16 cellular contexts compared by ENCODE assay signal in the genomic region with DNA sequence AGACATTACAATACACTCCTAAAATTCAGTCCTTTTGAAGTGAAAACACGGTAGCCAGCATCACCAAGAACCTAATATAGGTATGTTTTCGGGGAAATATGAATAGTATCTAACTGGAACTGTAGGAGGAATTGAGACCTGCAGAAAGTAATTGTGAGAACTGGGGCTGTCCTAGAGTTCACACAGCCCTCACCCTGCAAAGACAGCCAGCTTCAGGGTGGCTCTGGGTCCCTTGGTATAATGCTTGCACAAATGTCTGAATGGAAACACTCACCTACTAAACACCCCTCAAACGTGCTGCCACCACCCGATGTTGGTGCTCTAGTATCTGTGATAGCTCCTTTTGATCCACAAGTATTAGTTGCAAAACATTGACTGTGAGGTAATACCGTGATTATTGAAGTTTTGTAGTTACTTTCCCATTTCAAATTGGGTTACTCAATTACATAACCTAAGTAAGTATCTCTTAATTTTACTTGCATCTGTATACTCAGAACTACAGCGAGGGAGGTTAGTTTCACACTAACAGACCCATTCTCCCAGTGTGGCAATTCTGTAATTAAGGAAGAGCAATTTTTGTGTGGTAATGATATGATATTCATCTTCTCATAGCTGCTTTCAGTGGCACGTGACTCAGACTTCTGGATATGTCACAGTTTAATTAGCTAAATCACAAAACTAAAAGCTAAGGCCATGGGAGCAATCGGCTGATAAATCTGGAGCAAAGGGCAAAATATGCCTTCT.
DNase-seq lines count a peak whose midpoint lies in the region; ATAC-seq and TF ChIP-seq lines count a peak whose summit lies in the region.
"Had no signal": no experiment of that assay in that cellular context is flagged by ENCODE, and none has a peak within 500 bp of the region (broad histone marks: within the 10 kb centered on the region; RNA-seq: fewer than 3 reads in every experiment).

No MANE protein-coding gene starts in this region.

- peak overlapping the region; percentile 35 for H3K4ac ChIP-seq in IMR-90 (ENCODE audit: low read depth, low read length)

- H3K9ac ChIP-seq in IMR-90 (ENCODE audit: low read depth, low read length), result no peak overlapping the region
- H3K9ac ChIP-seq in SK-N-SH, result no peak overlapping the region

- no peak overlapping the region for H4K5ac ChIP-seq in IMR-90 (ENCODE audit: low read depth, low read length)

- dilution Hi-C loops in IMR-90 (cut with HindIII; ENCODE audit: low sequenced_read_pairs, unreplicated experiment), result no loop called here

- TF ChIP-seq RAD21 in IMR-90 (IDR thresholded peaks at IDR 0.05; ENCODE audit: low read length), result no peak
- no peak for TF ChIP-seq RAD21 in SK-N-SH (IDR thresholded peaks at IDR 0.05; ENCODE audit: low read length)

- H3K4me3 ChIP-seq in IMR-90 (ENCODE audit: insufficient read depth, low read depth, low read length) (no peak overlapping the region), SK-N-SH (ENCODE audit: low read depth in 2 of 2, low read length in 1 of 2) (no peak overlapping the region)
- H3K4me3 ChIP-seq: heart right ventricle, vagina had no signal

- H3K9me1 ChIP-seq in IMR-90 (ENCODE audit: insufficient read depth, low read length), result peaks cover 12% of the 10 kb centered on the region

- no peaks in the 10 kb centered on the region for H3K9me3 Mint-ChIP-seq in activated T-cell treated with anti-CD3 and anti-CD28 coated beads, Interleukin-2, amount 50 U/mL, for 24 hours
- no peaks in the 10 kb centered on the region for H3K9me3 Mint-ChIP-seq in progenitor cell of endocrine pancreas (ENCODE audit: low read depth)
- H3K9me3 Mint-ChIP-seq: CD14-positive monocyte; effector memory CD8-positive, alpha-beta T cell; naive thymus-derived CD8-positive, alpha-beta T cell had no signal

- H4K91ac ChIP-seq in IMR-90 (ENCODE audit: insufficient read depth, low read depth, low read length), result no peak overlapping the region

- H3K79me1 ChIP-seq in IMR-90 (ENCODE audit: low read depth in 1 of 2, low read length in 2 of 2), result no peaks in the 10 kb centered on the region

- H3K36me3 ChIP-seq in IMR-90 (ENCODE audit: control insufficient read depth, insufficient read depth, low read length) (no peaks in the 10 kb centered on the region), SK-N-SH (replicated peaks in 1 of 2; ENCODE audit: control insufficient read depth in 1 of 2, insufficient read depth in 2 of 2, low read length in 1 of 2) (peaks cover 4 to 6% of the 10 kb centered on the region in 2 experiments)

- H2BK20ac ChIP-seq in IMR-90 (ENCODE audit: low read depth, low read length), result peak overlapping the region; percentile 42

- peaks cover 83% of the 10 kb centered on the region for H3K36me3 Mint-ChIP-seq in activated T-cell treated with anti-CD3 and anti-CD28 coated beads, Interleukin-2, amount 50 U/mL, for 24 hours (ENCODE audit: low read depth)
- peaks cover 26% of the 10 kb centered on the region for H3K36me3 Mint-ChIP-seq in progenitor cell of endocrine pancreas (ENCODE audit: insufficient read depth)

- H4K20me1 ChIP-seq in IMR-90 (ENCODE audit: insufficient read depth, low read length), result no peaks in the 10 kb centered on the region
- no peaks in the 10 kb centered on the region for H4K20me1 ChIP-seq in SK-N-SH (ENCODE audit: insufficient read depth)

- BruUV-seq in IMR-90 (replicated peaks; lab: Mats Ljungman, UMichigan), result no TSS peak

- H3K4me1 Mint-ChIP-seq in activated T-cell treated with anti-CD3 and anti-CD28 coated beads, Interleukin-2, amount 50 U/mL, for 24 hours (ENCODE audit: low read depth), result peaks cover 72% of the 10 kb centered on the region
- H3K4me1 Mint-ChIP-seq in progenitor cell of endocrine pancreas (ENCODE audit: low read depth), result peaks cover 34% of the 10 kb centered on the region
- H3K4me1 Mint-ChIP-seq: CD14-positive monocyte had no signal

- TF ChIP-seq EP300 in SK-N-SH (IDR thresholded peaks at IDR 0.05; ENCODE audit: borderline replicate concordance in 1 of 2, low read depth in 1 of 2, low read length in 1 of 2), result no peak

- no peaks in the 10 kb centered on the region for H3K27me3 Mint-ChIP-seq in activated T-cell treated with anti-CD3 and anti-CD28 coated beads, Interleukin-2, amount 50 U/mL, for 24 hours
- no peaks in the 10 kb centered on the region for H3K27me3 Mint-ChIP-seq in progenitor cell of endocrine pancreas
- H3K27me3 Mint-ChIP-seq: effector memory CD8-positive, alpha-beta T cell; naive thymus-derived CD8-positive, alpha-beta T cell had no signal

- H2AK9ac ChIP-seq in IMR-90 (replicated peaks; ENCODE audit: low read depth, low read length, poor library complexity), result no peak overlapping the region

- peak overlapping the region; percentile 52; the same call in 1 of the 3 replicates for H2BK15ac ChIP-seq in IMR-90 (ENCODE audit: low read depth, low read length)

- H3K14ac ChIP-seq in IMR-90 (replicated peaks; ENCODE audit: low read depth, low read length), result no peak overlapping the region

- H3K4me2 ChIP-seq in IMR-90 (ENCODE audit: low read depth, low read length), result no peak overlapping the region
- no peak overlapping the region for H3K4me2 ChIP-seq in SK-N-SH

- intact Hi-C loops in IMR-90 (cut with micrococcal nuclease) (no loop called here), cardiac septum (cut with DNase I) (no loop called here)

- POLR2A ChIA-PET in IMR-90 (lab: Charles Lee; ENCODE audit: unreplicated experiment), result no interaction called here
- POLR2A ChIA-PET in SK-N-SH (lab: Yijun Ruan, JAX), result no interaction called here

- H3K4me1 ChIP-seq in IMR-90 (ENCODE audit: control insufficient read depth, insufficient read depth, low read length), result peaks cover 13% of the 10 kb centered on the region
- peaks cover 0 to 20% of the 10 kb centered on the region in 2 experiments; a peak in 2 of 4 replicates for H3K4me1 ChIP-seq in SK-N-SH (ENCODE audit: control insufficient read depth in 1 of 2, insufficient read depth in 2 of 2, low read depth in 1 of 2, low read length in 1 of 2)
- H3K4me1 ChIP-seq: heart right ventricle had no signal

- H3K27ac Mint-ChIP-seq in activated T-cell treated with anti-CD3 and anti-CD28 coated beads, Interleukin-2, amount 50 U/mL, for 24 hours, result peak overlapping the region; percentile 91
- H3K27ac Mint-ChIP-seq in progenitor cell of endocrine pancreas, result peak overlapping the region; percentile 33
- H3K27ac Mint-ChIP-seq: CD14-positive monocyte; naive thymus-derived CD8-positive, alpha-beta T cell had no signal

- no peak overlapping the region for H3K18ac ChIP-seq in IMR-90 (ENCODE audit: low read depth, low read length)

- H3K4me3 Mint-ChIP-seq in activated T-cell treated with anti-CD3 and anti-CD28 coated beads, Interleukin-2, amount 50 U/mL, for 24 hours, result peak overlapping the region; percentile 39
- no peak overlapping the region for H3K4me3 Mint-ChIP-seq in progenitor cell of endocrine pancreas (ENCODE audit: low read depth)
- H3K4me3 Mint-ChIP-seq: CD14-positive monocyte; effector memory CD8-positive, alpha-beta T cell; naive thymus-derived CD8-positive, alpha-beta T cell had no signal

- H2BK120ac ChIP-seq in IMR-90 (ENCODE audit: low read depth, low read length), result peak overlapping the region; percentile 39; the same call in 1 of the 2 replicates

- no peak for TF ChIP-seq POLR2A in IMR-90 (IDR thresholded peaks at IDR 0.05; ENCODE audit: low read depth, low read length)

- TF ChIP-seq CTCF in IMR-90 (conservative IDR thresholded peaks at IDR 0.05; ENCODE audit: low read depth, low read length) (no peak), progenitor cell of endocrine pancreas (IDR thresholded peaks at IDR 0.05; ENCODE audit: unreplicated experiment) (no peak), SK-N-SH (IDR thresholded peaks at IDR 0.05) (no peak)

- no peak overlapping the region for H2BK5ac ChIP-seq in IMR-90 (ENCODE audit: low read depth, low read length, poor library complexity, severe bottlenecking)

- H2AFZ ChIP-seq in IMR-90 (replicated peaks; ENCODE audit: low read length, poor library complexity) (no peak overlapping the region), SK-N-SH (ENCODE audit: low read depth) (no peak overlapping the region)

- no peak for DNase-seq in activated T-cell treated with anti-CD3 and anti-CD28 coated beads, Interleukin-2, amount 50 U/mL, for 24 hours
- DNase-seq in activated T-cell treated with anti-CD3 and anti-CD28 coated beads for 4 hours (no peak), IMR-90 (no peak), progenitor cell of endocrine pancreas (ENCODE audit: low spot score, unreplicated experiment) (no peak), cardiac septum (ENCODE audit: low spot score) (no peak), amniotic stem cell (lab: John Stamatoyannopoulos, UW) (no peak), SK-N-SH (no peak)
- DNase-seq: DMS153; effector memory CD8-positive, alpha-beta T cell; heart right ventricle; naive thymus-derived CD8-positive, alpha-beta T cell; NCI-H1417; OCI-M1 had no signal

- ATAC-seq in GM21576 (IDR thresholded peaks at IDR 0.05; ENCODE audit: unreplicated experiment), result peak; percentile 59
- ATAC-seq in IMR-90 (ENCODE audit: low read depth), result no peak
- ATAC-seq: effector memory CD8-positive, alpha-beta T cell; heart right ventricle; naive thymus-derived CD8-positive, alpha-beta T cell had no signal

- H3K9me2 ChIP-seq in SK-N-SH, result no peaks in the 10 kb centered on the region

- H3K27me3 ChIP-seq in IMR-90 (ENCODE audit: control insufficient read depth, insufficient read depth, low read length) (no peaks in the 10 kb centered on the region), SK-N-SH (ENCODE audit: insufficient read depth) (no peaks in the 10 kb centered on the region)
- H3K27me3 ChIP-seq: heart right ventricle, vagina had no signal

- WGBS in IMR-90 (ENCODE audit: extremely low coverage in 2 of 2, insufficient read length in 1 of 2), 2 experiments, result no CpG with 5 or more reads among the region's 8 CpGs
- WGBS in SK-N-SH (ENCODE audit: low lambda C conversion rate), result 85% methylated on average over 8 of the region's 8 CpGs

- in situ Hi-C loops in IMR-90 (cut with MboI; ENCODE audit: low sequenced_read_pairs), result no loop called here

- H3K23ac ChIP-seq in IMR-90 (ENCODE audit: low read depth, low read length), result no peak overlapping the region

- H3K79me2 ChIP-seq in SK-N-SH (ENCODE audit: insufficient read depth), result no peaks in the 10 kb centered on the region

- no peaks in the 10 kb centered on the region for H3F3A ChIP-seq in SK-N-SH (replicated peaks; ENCODE audit: insufficient read depth)

- CTCF ChIA-PET in IMR-90 (lab: Yijun Ruan, JAX), result no interaction called here
- CTCF ChIA-PET in SK-N-SH (lab: Yijun Ruan, JAX), result interaction anchor here (0.9 kb wide), 1 partner anchor 32 kb away, joined by 3 read pairs; no protein-coding TSS in a partner anchor

- H3K9me3 ChIP-seq in IMR-90 (ENCODE audit: control insufficient read depth, insufficient read depth, low read length) (no peaks in the 10 kb centered on the region), SK-N-SH (no peaks in the 10 kb centered on the region)
- H3K9me3 ChIP-seq: heart right ventricle, vagina had no signal

- H3K56ac ChIP-seq in IMR-90 (ENCODE audit: extremely low read depth, insufficient read depth, low read length), result no peak overlapping the region

- H4K8ac ChIP-seq in IMR-90 (ENCODE audit: low read depth in 2 of 2, low read length in 2 of 2), result no peak overlapping the region

- H2AK5ac ChIP-seq in IMR-90 (ENCODE audit: low read depth, low read length), result peak overlapping the region; percentile 23; the same call in 1 of the 2 replicates

- no peak overlapping the region for H3K27ac ChIP-seq in IMR-90 (ENCODE audit: insufficient read depth, low read length)
- no peak overlapping the region for H3K27ac ChIP-seq in SK-N-SH (ENCODE audit: low read depth in 2 of 2, low read length in 1 of 2)
- H3K27ac ChIP-seq: heart right ventricle, vagina had no signal
